In the genomic region with DNA sequence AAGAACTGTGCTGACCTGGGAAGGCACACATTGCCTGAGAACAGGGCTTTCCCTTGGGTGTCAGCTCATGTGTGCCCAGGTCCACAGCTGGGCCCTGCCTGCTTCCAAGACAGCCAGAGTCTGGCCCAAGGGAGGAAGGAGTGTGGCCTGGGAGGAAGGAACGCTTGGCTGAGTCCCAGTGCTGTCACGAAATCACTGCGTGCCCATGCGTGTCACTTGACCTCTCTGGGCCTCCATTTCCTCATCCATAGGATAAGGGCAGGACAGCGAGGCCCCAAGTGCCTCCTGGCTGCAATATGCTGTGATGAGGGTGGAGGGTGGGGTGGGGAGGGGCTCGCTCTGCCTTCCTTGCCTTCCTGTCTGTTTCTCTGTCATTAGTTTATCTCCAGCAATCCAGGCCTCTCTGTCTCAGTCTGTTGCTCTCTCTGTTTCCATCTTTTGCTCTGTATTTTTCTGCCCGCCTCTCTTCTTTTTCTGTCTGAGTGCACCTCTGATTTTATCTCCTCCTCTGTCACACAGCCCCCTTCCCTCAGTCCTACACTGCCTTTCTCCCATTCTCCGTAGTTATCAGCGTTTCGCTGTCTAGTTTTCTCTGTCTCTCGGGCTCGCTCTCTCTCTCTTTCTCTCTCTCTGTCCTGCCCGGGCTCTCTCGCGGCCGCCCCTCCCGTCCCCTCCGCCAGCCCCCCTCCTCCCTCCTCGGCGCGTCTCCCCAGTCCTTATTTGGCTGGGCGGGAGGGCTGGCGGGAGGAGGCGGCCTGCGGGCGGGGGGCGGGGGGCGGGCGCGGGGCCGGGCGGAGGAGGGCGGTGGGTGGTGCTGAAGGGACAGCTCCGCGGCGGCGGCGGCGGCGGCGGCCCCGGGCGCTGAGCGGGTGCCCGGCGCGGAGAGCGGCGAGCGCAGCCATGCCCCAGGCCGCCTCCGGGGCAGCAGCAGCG, we compare ENCODE assay signal across 8 cellular contexts. TPM values are rescaled to one million over a fixed set of nuclear protein-coding genes. Genes with fewer than 3 reads are reported as not detected.
DNase-seq lines count a peak whose midpoint lies in the region; ATAC-seq and TF ChIP-seq lines count a peak whose summit lies in the region.

A gene (plus strand): TSS at position 842 of the 933 bp plus-strand sequence. CDS start 154 bp downstream, outside the sequence.

- CTCF ChIA-PET in CD8-positive, alpha-beta T cell (lab: Charles Lee) = no interaction called here
- CTCF ChIA-PET in activated CD4-positive, alpha-beta T cell treated with anti-CD3 and anti-CD28 coated beads, Interleukin-2, amount 10 ng/mL, durations not matched to agents 7 days and 5 days (lab: Charles Lee) = interaction anchor here (0.7 kb wide), 1 partner anchor 8 kb away, joined by 3 read pairs; no protein-coding TSS in a partner anchor

- peaks cover 53% of the 10 kb centered on the region for H3K27me3 Mint-ChIP-seq in CD8-positive, alpha-beta T cell (ENCODE audit: low read depth)
- peaks cover 53% of the 10 kb centered on the region for H3K27me3 Mint-ChIP-seq in activated CD4-positive, alpha-beta T cell treated with anti-CD3 and anti-CD28 coated beads, Interleukin-2, amount 10 ng/mL, durations not matched to agents 7 days and 5 days

- peaks cover 5% of the 10 kb centered on the region for H3K4me1 Mint-ChIP-seq in CD8-positive, alpha-beta T cell (ENCODE audit: low read depth)
- peaks cover 2% of the 10 kb centered on the region for H3K4me1 Mint-ChIP-seq in activated CD4-positive, alpha-beta T cell treated with anti-CD3 and anti-CD28 coated beads, Interleukin-2, amount 10 ng/mL, durations not matched to agents 7 days and 5 days

- H3K36me3 ChIP-seq in CD8-positive, alpha-beta T cell (ENCODE audit: insufficient read depth, low read length) = no peaks in the 10 kb centered on the region
- H3K36me3 ChIP-seq in lung (ENCODE audit: control insufficient read depth in 2 of 2, insufficient read depth in 2 of 2, low read length in 2 of 2) = no peaks in the 10 kb centered on the region

- peaks cover 5% of the 10 kb centered on the region for H3K4me1 ChIP-seq in CD8-positive, alpha-beta T cell (ENCODE audit: insufficient read depth, low read length)
- peaks cover 0 to 4% of the 10 kb centered on the region in 2 donors for H3K4me1 ChIP-seq in lung (ENCODE audit: control insufficient read depth in 2 of 2, insufficient read depth in 2 of 2, low read length in 2 of 2)

- POLR2A ChIA-PET in CD8-positive, alpha-beta T cell (lab: Charles Lee) = no interaction called here
- POLR2A ChIA-PET in activated CD4-positive, alpha-beta T cell treated with anti-CD3 and anti-CD28 coated beads, Interleukin-2, amount 10 ng/mL, durations not matched to agents 7 days and 5 days (lab: Charles Lee) = no interaction called here

- no peak within 1 kb of the TSS for H3K27ac ChIP-seq in CD8-positive, alpha-beta T cell (ENCODE audit: low read depth, low read length)
- H3K27ac ChIP-seq in dorsolateral prefrontal cortex = peak within 1 kb of the TSS in 39 of 59 donors; percentile 12 to 78 (median 60)
- H3K27ac ChIP-seq in lung (ENCODE audit: low read depth in 1 of 2, low read length in 1 of 2) = peak within 1 kb of the TSS in 1 of 2 donors; percentile 48

- H3K36me3 Mint-ChIP-seq in CD8-positive, alpha-beta T cell = no peaks in the 10 kb centered on the region
- no peaks in the 10 kb centered on the region for H3K36me3 Mint-ChIP-seq in activated CD4-positive, alpha-beta T cell treated with anti-CD3 and anti-CD28 coated beads, Interleukin-2, amount 10 ng/mL, durations not matched to agents 7 days and 5 days (ENCODE audit: low read depth)

- 5 to 7% methylated on average over 35 to 53 of the region's 53 CpGs for WGBS in lung, 2 donors

- DNase-seq in CD8-positive, alpha-beta T cell = peak; percentile 4 to 50 (median 37)
- DNase-seq in NCI-H1417 treated with DMSO at 0.1 percent for 48 hours (lab: John Stamatoyannopoulos, UW) (peak; percentile 44), dorsolateral prefrontal cortex (peak in 3 of 10 donors; percentile 48 to 64 (median 53)), lung (ENCODE audit: low spot score) (peak; percentile 38)
- peak; percentile 50 for DNase-seq in activated CD4-positive, alpha-beta T cell treated with anti-CD3 and anti-CD28 coated beads, Interleukin-2, amount 10 ng/mL, durations not matched to agents 7 days and 5 days
- peak; percentile 3 to 7 for DNase-seq in stimulated activated CD8-positive, alpha-beta memory T cell treated with anti-CD3 and anti-CD28 coated beads, Interleukin-2, amount 100 ng/mL, for 1 hour (ENCODE audit: low read depth in 2 of 2)

- no peaks in the 10 kb centered on the region for H3K9me3 ChIP-seq in CD8-positive, alpha-beta T cell (ENCODE audit: low read length)
- H3K9me3 ChIP-seq in lung (ENCODE audit: control insufficient read depth in 2 of 2, insufficient read depth in 1 of 2, low read length in 1 of 2) = no peaks in the 10 kb centered on the region

- ATAC-seq in CD8-positive, alpha-beta T cell = peak; percentile 93
- ATAC-seq in lung (ENCODE audit: insufficient read depth, low FRiP score) = peak; percentile 86
- ATAC-seq in GM18909 (IDR thresholded peaks at IDR 0.05; ENCODE audit: poor library complexity, unreplicated experiment) = no peak
- no peak for ATAC-seq in HG03565 (IDR thresholded peaks at IDR 0.05; ENCODE audit: unreplicated experiment)

- H3K9me3 Mint-ChIP-seq in CD8-positive, alpha-beta T cell = no peaks in the 10 kb centered on the region
- no peaks in the 10 kb centered on the region for H3K9me3 Mint-ChIP-seq in activated CD4-positive, alpha-beta T cell treated with anti-CD3 and anti-CD28 coated beads, Interleukin-2, amount 10 ng/mL, durations not matched to agents 7 days and 5 days

- peaks cover 18% of the 10 kb centered on the region for H3K27me3 ChIP-seq in CD8-positive, alpha-beta T cell (ENCODE audit: insufficient read depth, low read length)
- H3K27me3 ChIP-seq in dorsolateral prefrontal cortex = peaks cover 0 to 41% (median 11%) of the 10 kb centered on the region in 45 donors
- H3K27me3 ChIP-seq in lung (ENCODE audit: control insufficient read depth, insufficient read depth) = peaks cover 5% of the 10 kb centered on the region

- intact Hi-C loops in CD8-positive, alpha-beta T cell (cut with DNase I, micrococcal nuclease) = loop anchor here in 1 of 2 experiments (5.0 kb wide), 1 partner anchor 145 kb away; no protein-coding TSS in a partner anchor
- intact Hi-C loops in dorsolateral prefrontal cortex (cut with DNase I) = no loop called here

- no peak within 1 kb of the TSS for H3K27ac Mint-ChIP-seq in CD8-positive, alpha-beta T cell
- no peak within 1 kb of the TSS for H3K27ac Mint-ChIP-seq in activated CD4-positive, alpha-beta T cell treated with anti-CD3 and anti-CD28 coated beads, Interleukin-2, amount 10 ng/mL, durations not matched to agents 7 days and 5 days

- no peak within 1 kb of the TSS for H3K4me3 ChIP-seq in CD8-positive, alpha-beta T cell (ENCODE audit: low read depth, low read length)
- H3K4me3 ChIP-seq in dorsolateral prefrontal cortex (peak within 1 kb of the TSS; percentile 26 to 69 (median 54)), lung (peak within 1 kb of the TSS; percentile 26)

- TF ChIP-seq CTCF in CD8-positive, alpha-beta T cell (IDR thresholded peaks at IDR 0.05) = no peak
- TF ChIP-seq CTCF in dorsolateral prefrontal cortex (IDR thresholded peaks at IDR 0.05 in 54 of 56, conservative IDR thresholded peaks at IDR 0.05 in 2 of 56; ENCODE audit: low read depth in 1 of 56, partially characterized antibody in 56 of 56) = no peak
- no peak for TF ChIP-seq CTCF in lung (IDR thresholded peaks at IDR 0.05; ENCODE audit: control extremely low read depth, extremely low read depth)

- H3K4me3 Mint-ChIP-seq in CD8-positive, alpha-beta T cell = peak within 1 kb of the TSS; percentile 60
- no peak within 1 kb of the TSS for H3K4me3 Mint-ChIP-seq in activated CD4-positive, alpha-beta T cell treated with anti-CD3 and anti-CD28 coated beads, Interleukin-2, amount 10 ng/mL, durations not matched to agents 7 days and 5 days

RNA-seq across cellular contexts. Expression of the gene that starts here (rescaled TPM):
- not detected for total RNA-seq in CD8-positive, alpha-beta T cell
- not detected for total RNA-seq in activated CD4-positive, alpha-beta T cell treated with anti-CD3 and anti-CD28 coated beads, Interleukin-2, amount 10 ng/mL, durations not matched to agents 7 days and 5 days
- total RNA-seq in dorsolateral prefrontal cortex (10 to 100 TPM in 51 of 120 experiments, 1 to 10 TPM in 69; 1.8 to 17.7 (median 9.4) TPM), lung (10 to 100 TPM; 27.7 to 29.9 TPM)
- 10 to 100 TPM in 1 of 2 donors, 1 to 10 TPM in 1; 6.7 to 12.2 TPM for polyA plus RNA-seq in lung

Comparison
In these comparisons a context has a peak if more than half of its experiments do, and no peak if none do; other contexts are left out.
1. Peak in DNase-seq and ATAC-seq in CD8-positive, alpha-beta T cell; RNA of the gene not detected or under 1 TPM.
2. Peak in DNase-seq in activated CD4-positive, alpha-beta T cell treated with anti-CD3 and anti-CD28 coated beads, Interleukin-2, amount 10 ng/mL, durations not matched to agents 7 days and 5 days; RNA of the gene not detected or under 1 TPM.